22 cellular contexts compared by ENCODE assay signal in the genomic region with DNA sequence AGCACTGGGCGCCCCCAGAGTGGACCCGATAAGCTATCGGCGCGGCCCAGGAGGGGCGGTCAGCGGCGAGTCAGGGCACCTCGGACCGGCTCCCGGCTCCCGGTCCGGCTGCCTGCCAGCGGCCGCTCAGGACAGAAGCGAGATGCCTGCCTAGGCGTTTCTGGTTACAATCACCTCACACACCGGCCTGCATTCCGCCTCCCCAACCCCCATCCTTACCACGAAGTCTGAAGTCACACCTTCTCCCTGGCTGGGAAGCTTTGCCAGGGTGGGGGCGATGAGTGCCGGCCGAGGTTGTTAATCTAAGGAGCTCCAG. TPM values are rescaled to one million over a fixed set of nuclear protein-coding genes. Genes with fewer than 3 reads are reported as not detected.
"Had no signal": no experiment of that assay in that cellular context is flagged by ENCODE, and none has a peak within 500 bp of the region (broad histone marks: within the 10 kb centered on the region; RNA-seq: fewer than 3 reads in every experiment).

No MANE protein-coding gene starts in this region.

- H3K4me1 ChIP-seq: adrenal gland had no signal

- H3K4me1 Mint-ChIP-seq: activated CD4-positive, alpha-beta T cell treated with anti-CD3 and anti-CD28 coated beads, Interleukin-2, amount 10 ng/mL, durations not matched to agents 7 days and 5 days; nephron had no signal

- H3K27ac Mint-ChIP-seq: activated CD4-positive, alpha-beta T cell treated with anti-CD3 and anti-CD28 coated beads, Interleukin-2, amount 10 ng/mL, durations not matched to agents 7 days and 5 days; activated naive CD4-positive, alpha-beta T cell treated with anti-CD3 and anti-CD28 coated beads, Interleukin-2, amount 50 U/mL, for 72 hours; nephron; stimulated activated naive CD8-positive, alpha-beta T cell treated with anti-CD3 and anti-CD28 coated beads, Interleukin-15, Interleukin-2, amounts not matched to agents 100 ng/mL and 50 ng/mL, for 24 hours; T-helper 1 cell treated with Interleukin-12 subunit alpha and Interleukin-12 subunit beta and Interleukin-4 antibody, amounts not matched to agents 30 μg/mL and 1 μg/mL, for 36 hours had no signal

- DNase-seq: activated CD4-positive, alpha-beta T cell treated with anti-CD3 and anti-CD28 coated beads, Interleukin-2, amount 10 ng/mL, durations not matched to agents 7 days and 5 days; activated CD8-positive, alpha-beta memory T cell treated with anti-CD3 and anti-CD28 coated beads, Interleukin-2, amount 50 U/mL, for 4 hours; activated effector memory CD4-positive, alpha-beta T cell treated with anti-CD3 and anti-CD28 coated beads, Interleukin-2, amount 50 U/mL, for 16 hours; activated T-cell treated with anti-CD3 and anti-CD28 coated beads, Interleukin-2, amount 50 U/mL, for 48 hours; adrenal gland; foreskin melanocyte; islet precursor cell; midbrain; occipital lobe; posterior cingulate gyrus; retina; stimulated activated CD4-positive, alpha-beta T cell treated with anti-CD3 and anti-CD28 coated beads, Interleukin-12 subunit alpha, Interleukin-12 subunit beta, amount 100 ng/mL, for 4 hours; stimulated activated CD4-positive, alpha-beta T cell treated with anti-CD3 and anti-CD28 coated beads, Interleukin-1b, Interleukin-23, amount 100 ng/mL, for 48 hours had no signal

- H3K27ac ChIP-seq: adrenal gland, tibial nerve had no signal

- H3K36me3 ChIP-seq: adrenal gland, tibial nerve had no signal

- H3K9me3 Mint-ChIP-seq: activated CD4-positive, alpha-beta T cell treated with anti-CD3 and anti-CD28 coated beads, Interleukin-2, amount 10 ng/mL, durations not matched to agents 7 days and 5 days; activated naive CD4-positive, alpha-beta T cell treated with anti-CD3 and anti-CD28 coated beads, Interleukin-2, amount 50 U/mL, for 72 hours; nephron; stimulated activated naive CD8-positive, alpha-beta T cell treated with anti-CD3 and anti-CD28 coated beads, Interleukin-15, Interleukin-2, amounts not matched to agents 100 ng/mL and 50 ng/mL, for 24 hours; T-helper 1 cell treated with Interleukin-12 subunit alpha and Interleukin-12 subunit beta and Interleukin-4 antibody, amounts not matched to agents 30 μg/mL and 1 μg/mL, for 36 hours had no signal

- ATAC-seq: activated CD4-positive, CD25-positive, alpha-beta regulatory T cell treated with anti-CD3 and anti-CD28 coated beads, Interleukin-2, amount 50 U/mL, for 24 hours; activated naive CD4-positive, alpha-beta T cell treated with anti-CD3 and anti-CD28 coated beads, Interleukin-2, amount 50 U/mL, for 72 hours had no signal

- H3K4me3 ChIP-seq: adrenal gland, tibial nerve had no signal

- H3K4me3 Mint-ChIP-seq: activated CD4-positive, alpha-beta T cell treated with anti-CD3 and anti-CD28 coated beads, Interleukin-2, amount 10 ng/mL, durations not matched to agents 7 days and 5 days; nephron; stimulated activated naive CD8-positive, alpha-beta T cell treated with anti-CD3 and anti-CD28 coated beads, Interleukin-15, Interleukin-2, amounts not matched to agents 100 ng/mL and 50 ng/mL, for 24 hours; T-helper 1 cell treated with Interleukin-12 subunit alpha and Interleukin-12 subunit beta and Interleukin-4 antibody, amounts not matched to agents 30 μg/mL and 1 μg/mL, for 36 hours had no signal

- H3K9me3 ChIP-seq: adrenal gland, tibial nerve had no signal

RNA-seq across cellular contexts. Expression of a gene that starts 42.6 kb away (rescaled TPM):
- total RNA-seq: activated CD4-positive, alpha-beta T cell treated with anti-CD3 and anti-CD28 coated beads, Interleukin-2, amount 10 ng/mL, durations not matched to agents 7 days and 5 days; activated naive CD4-positive, alpha-beta T cell treated with anti-CD3 and anti-CD28 coated beads, Interleukin-2, amount 50 U/mL, for 72 hours; dermis microvascular lymphatic vessel endothelial cell; epithelial cell of proximal tubule; lung microvascular endothelial cell; occipital lobe; tibial nerve had no signal
